Comparison of ENCODE assay signal across 12 cellular contexts in genomic region chr2:113277474-113278072, GRCh38. TPM values are rescaled to one million over a fixed set of nuclear protein-coding genes. Genes with fewer than 3 reads are reported as not detected.
A peak's percentile ranks its signal among the peaks of the same experiment; 100 is the strongest.
DNase-seq lines count a peak whose midpoint lies in the region; ATAC-seq and TF ChIP-seq lines count a peak whose summit lies in the region.
"Had no signal": no experiment of that assay in that cellular context is flagged by ENCODE, and none has a peak within 500 bp of the region (broad histone marks: within the 10 kb centered on the region; RNA-seq: fewer than 3 reads in every experiment).

No MANE protein-coding gene starts in this region.

- H3K27ac ChIP-seq in AG04450 (ENCODE audit: low read depth, low read length) (no peak overlapping the region), ectodermal cell (ENCODE audit: insufficient read depth, low read depth, low read length, poor library complexity, severe bottlenecking) (no peak overlapping the region), mesendoderm (ENCODE audit: low read depth, low read length) (no peak overlapping the region), PC-3 (ENCODE audit: low read length) (no peak overlapping the region)
- H3K27ac ChIP-seq: BLaER1 treated with 17β-estradiol and CSF1 and Interleukin-3, amounts not matched to agents 10 nM and 100 nM; uterus had no signal

- H3K4me2 ChIP-seq in mesendoderm (ENCODE audit: low read length) (peak overlapping the region; percentile 56), PC-3 (ENCODE audit: low read length) (no peak overlapping the region)
- H3K4me2 ChIP-seq: BLaER1 treated with 17β-estradiol and CSF1 and Interleukin-3, amounts not matched to agents 10 nM and 100 nM had no signal

- H3K4me3 ChIP-seq in AG04450 (ENCODE audit: low read depth, low read length) (peak overlapping the region; percentile 31; the same call in 1 of the 2 replicates), ectodermal cell (ENCODE audit: insufficient read depth, low read depth, low read length) (peak overlapping the region; percentile 18), mesendoderm (ENCODE audit: low read length) (peak overlapping the region; percentile 3), PC-3 (ENCODE audit: low read length) (no peak overlapping the region)
- H3K4me3 ChIP-seq: BLaER1 treated with 17β-estradiol and CSF1 and Interleukin-3, amounts not matched to agents 10 nM and 100 nM; uterus had no signal

- no peaks in the 10 kb centered on the region for H3K36me3 ChIP-seq in ectodermal cell (ENCODE audit: control insufficient read depth, insufficient read depth, low read length)
- H3K36me3 ChIP-seq in mesendoderm (ENCODE audit: control insufficient read depth, insufficient read depth, low read length): no peaks in the 10 kb centered on the region
- H3K36me3 ChIP-seq in PC-3 (ENCODE audit: low read depth, low read length): no peaks in the 10 kb centered on the region
- H3K36me3 ChIP-seq: uterus had no signal

- no peak overlapping the region for H2BK120ac ChIP-seq in mesendoderm (ENCODE audit: low read depth, low read length)

- H3K4me1 ChIP-seq in ectodermal cell (ENCODE audit: control insufficient read depth, insufficient read depth, low read length): peaks cover 29% of the 10 kb centered on the region
- H3K4me1 ChIP-seq in mesendoderm (ENCODE audit: control insufficient read depth, low read depth, low read length): peaks cover 2% of the 10 kb centered on the region
- H3K4me1 ChIP-seq in PC-3 (ENCODE audit: insufficient read depth, low read length): peaks cover 5% of the 10 kb centered on the region

- no peak for TF ChIP-seq CTCF in AG04450 (IDR thresholded peaks at IDR 0.05; ENCODE audit: low read depth, low read length)
- TF ChIP-seq CTCF in PC-3 (conservative IDR thresholded peaks at IDR 0.05; ENCODE audit: low read depth, low read length): no peak

- no TSS peak for BruUV-seq in PC-3 (replicated peaks; lab: Mats Ljungman, UMichigan)

- CTCF ChIA-PET in AG04450 (lab: Charles Lee) (interaction anchor here (1.1 kb wide), 1 partner anchor 140 kb away, joined by 3 read pairs; no protein-coding TSS in a partner anchor), PC-3 (lab: Charles Lee) (no interaction called here)

- intact Hi-C loops in PC-3 (cut with micrococcal nuclease): no loop called here

- H3K18ac ChIP-seq in mesendoderm (ENCODE audit: low read length): no peak overlapping the region

- no peak overlapping the region for H2AFZ ChIP-seq in PC-3 (ENCODE audit: low read length)

- WGBS in ectodermal cell, 2 experiments: 1% methylated on average over 56 of the region's 56 CpGs
- no CpG with 5 or more reads among the region's 56 CpGs for WGBS in mesendoderm (ENCODE audit: extremely low coverage, insufficient coverage, low lambda C conversion rate)

- H3K79me2 ChIP-seq in mesendoderm (ENCODE audit: control insufficient read depth, insufficient read depth, low read length): no peaks in the 10 kb centered on the region
- no peaks in the 10 kb centered on the region for H3K79me2 ChIP-seq in PC-3 (ENCODE audit: low read length)

- H3K9ac ChIP-seq in mesendoderm (ENCODE audit: low read length) (peak overlapping the region; percentile 15), PC-3 (ENCODE audit: low read length) (no peak overlapping the region)
- H3K9ac ChIP-seq: BLaER1 treated with 17β-estradiol and CSF1 and Interleukin-3, amounts not matched to agents 10 nM and 100 nM had no signal

- no peaks in the 10 kb centered on the region for H3F3A ChIP-seq in PC-3 (ENCODE audit: low read length, unreplicated experiment)

- H3K56ac ChIP-seq in mesendoderm (ENCODE audit: low read length): peak overlapping the region; percentile 19

- no peak overlapping the region for H2BK15ac ChIP-seq in mesendoderm (replicated peaks; ENCODE audit: low read depth)

- H3K9me3 ChIP-seq in AG04450 (ENCODE audit: control insufficient read depth, insufficient read depth, low read length): peaks cover 4% of the 10 kb centered on the region; the same call in 1 of the 2 replicates
- H3K9me3 ChIP-seq in ectodermal cell (ENCODE audit: control insufficient read depth, low read length): no peaks in the 10 kb centered on the region
- H3K9me3 ChIP-seq in PC-3 (ENCODE audit: low read length): no peaks in the 10 kb centered on the region
- H3K9me3 ChIP-seq: uterus had no signal

- H3K27me3 ChIP-seq in AG04450 (ENCODE audit: control insufficient read depth, insufficient read depth, low read length): peaks cover 51% of the 10 kb centered on the region
- H3K27me3 ChIP-seq in ectodermal cell (ENCODE audit: control insufficient read depth, insufficient read depth, low read length, poor library complexity, severe bottlenecking): peaks cover 100% of the 10 kb centered on the region
- peaks cover 56% of the 10 kb centered on the region for H3K27me3 ChIP-seq in mesendoderm (ENCODE audit: insufficient read depth, low read length, poor library complexity)
- H3K27me3 ChIP-seq in PC-3 (ENCODE audit: low read length): no peaks in the 10 kb centered on the region

- H3K4ac ChIP-seq in mesendoderm (ENCODE audit: low read depth, low read length): no peak overlapping the region

- H3K79me1 ChIP-seq in mesendoderm (ENCODE audit: low read length): no peaks in the 10 kb centered on the region

- ATAC-seq in GM21529 (IDR thresholded peaks at IDR 0.05; ENCODE audit: unreplicated experiment) (no peak), HG03457 (IDR thresholded peaks at IDR 0.05; ENCODE audit: unreplicated experiment) (no peak), PC-3 (no peak)

- POLR2A ChIA-PET in AG04450 (lab: Yijun Ruan, JAX) (no interaction called here), PC-3 (lab: Charles Lee; ENCODE audit: unreplicated experiment) (no interaction called here)

- H2AK5ac ChIP-seq in mesendoderm (ENCODE audit: low read length): no peak overlapping the region

- H4K20me1 ChIP-seq in PC-3 (ENCODE audit: low read length): no peaks in the 10 kb centered on the region

- no peaks in the 10 kb centered on the region for H3K9me2 ChIP-seq in PC-3 (replicated peaks; ENCODE audit: low read length)

- DNase-seq in AG04450 (ENCODE audit: low read depth, low spot score): no peak
- DNase-seq in HK-2 (ENCODE audit: unreplicated experiment): peak; percentile 41
- DNase-seq in mesendoderm: peak; percentile 37
- no peak for DNase-seq in amniotic stem cell (lab: John Stamatoyannopoulos, UW)
- DNase-seq in PC-3: no peak
- DNase-seq: KBM-7, mammary epithelial cell, uterus had no signal

- no peak overlapping the region for H4K8ac ChIP-seq in mesendoderm (ENCODE audit: low read depth, low read length)

- no peak overlapping the region for H4K5ac ChIP-seq in mesendoderm (ENCODE audit: low read length)

- peak overlapping the region; percentile 73 for H3K23ac ChIP-seq in mesendoderm (ENCODE audit: low read length)

- H2BK5ac ChIP-seq in mesendoderm (ENCODE audit: low read length): no peak overlapping the region

RNA-seq across cellular contexts. Expression of gene PAX8, which starts 1.1 kb away (rescaled TPM):
- polyA plus RNA-seq in AG04450 (2011; rRNA removed): 1.2 TPM in 2 replicates
- 1.2 and 1.5 TPM in 2 replicates for polyA minus RNA-seq in AG04450 (2011; rRNA and poly(A)+ RNA removed)
- polyA plus RNA-seq in ectodermal cell (2013, experiment 1 of 4): 1.2 TPM
- 1.2 TPM for polyA plus RNA-seq in ectodermal cell (2013, experiment 2 of 4)
- polyA plus RNA-seq in ectodermal cell (2013, experiment 3 of 4): 1.3 TPM
- polyA plus RNA-seq in ectodermal cell (2013, experiment 4 of 4): 1.1 TPM
- 0.06 TPM for polyA plus RNA-seq in mesendoderm (2013, experiment 1 of 2)
- polyA plus RNA-seq in mesendoderm (2013, experiment 2 of 2): 0.08 TPM
- 2.6 and 3.4 TPM in 2 replicates for total RNA-seq in PC-3 (2014; rRNA removed)

Comparison
In these comparisons a context has a peak if more than half of its experiments do, and no peak if none do; other contexts are left out.
1. DNase-seq: peak in HK-2 (single experiment) and mesendoderm (single experiment); none in AG04450 (single experiment), amniotic stem cell (single experiment) and PC-3 (single experiment).